In genomic region chr3:11120091-11120845, GRCh38 we compare ENCODE assay signal across 1 cellular context.
TF ChIP-seq lines count a peak whose summit lies in the region.

No MANE protein-coding gene starts in this region.

TF ChIP-seq in H1, 55 proteins besides CTCF, POLR2A, EP300 and RAD21 (continued from another document):
- TF ChIP-seq SP1 (IDR thresholded peaks at IDR 0.05; ENCODE audit: low read depth, low read length) (no peak), HDAC2 (IDR thresholded peaks at IDR 0.05; ENCODE audit: borderline replicate concordance in 1 of 2, low read depth in 2 of 2, low read length in 2 of 2) (no peak), JUND (IDR thresholded peaks at IDR 0.05; ENCODE audit: low read length) (no peak), SUZ12 (IDR thresholded peaks at IDR 0.05; ENCODE audit: low read length) (no peak)
